ENCODE assay signal across 27 cellular contexts in the genomic region with DNA sequence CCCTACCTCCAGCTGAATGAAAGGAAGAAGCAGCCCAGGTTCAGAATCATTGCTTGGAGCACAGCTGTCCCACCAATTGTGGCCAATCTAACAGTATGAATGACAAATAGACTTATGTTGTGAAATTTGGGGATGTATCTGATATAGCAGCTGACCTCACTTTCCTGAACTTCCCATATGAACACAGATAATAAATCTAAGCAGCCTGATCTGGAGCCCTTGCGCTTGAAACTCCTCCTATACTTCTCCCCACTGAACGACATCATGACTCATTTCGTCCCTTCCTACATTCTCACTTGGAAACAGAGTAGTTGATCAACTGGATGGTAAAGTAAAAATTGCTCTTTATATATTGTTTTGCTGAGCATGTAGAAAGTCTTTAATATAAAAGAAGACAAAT. TPM values are rescaled to one million over a fixed set of nuclear protein-coding genes. Genes with fewer than 3 reads are reported as not detected.
"Had no signal": no experiment of that assay in that cellular context is flagged by ENCODE, and none has a peak within 500 bp of the region (broad histone marks: within the 10 kb centered on the region; RNA-seq: fewer than 3 reads in every experiment).

No MANE protein-coding gene starts in this region.

- H3K36me3 ChIP-seq: gastrocnemius medialis, heart right ventricle, neutrophil, right atrium auricular region, sigmoid colon, suprapubic skin, thyroid gland, uterus had no signal

- H3K27ac ChIP-seq: gastrocnemius medialis, heart right ventricle, neutrophil, psoas muscle, right atrium auricular region, sigmoid colon, skin epidermis, suprapubic skin, thyroid gland, uterus had no signal

- H3K9me3 ChIP-seq: gastrocnemius medialis, heart right ventricle, mucosa of descending colon, neutrophil, psoas muscle, right atrium auricular region, sigmoid colon, suprapubic skin, thyroid gland, uterus had no signal

- DNase-seq: cortex of kidney; effector memory CD4-positive, alpha-beta T cell; gastrocnemius medialis; heart right ventricle; hypothalamus; kidney glomerular epithelial cell; mammary epithelial cell; mucosa of descending colon; naive thymus-derived CD8-positive, alpha-beta T cell; psoas muscle; sigmoid colon; stimulated activated CD4-positive, alpha-beta T cell treated with anti-CD3 and anti-CD28 coated beads, Interleukin-2, amount 100 ng/mL, for 48 hours; stimulated activated naive CD8-positive, alpha-beta T cell treated with anti-CD3 and anti-CD28 coated beads, Interleukin-15, Interleukin-2, amounts not matched to agents 100 U/mL and 50 U/mL, for 24 hours; thyroid gland; uterus had no signal

- H3K27me3 ChIP-seq: gastrocnemius medialis, neutrophil, right atrium auricular region, sigmoid colon, suprapubic skin, thyroid gland, uterus had no signal

- ATAC-seq: esophagus mucosa; gastrocnemius medialis; heart right ventricle; mucosa of descending colon; naive thymus-derived CD8-positive, alpha-beta T cell; psoas muscle; stimulated activated naive CD8-positive, alpha-beta T cell treated with anti-CD3 and anti-CD28 coated beads, Interleukin-15, Interleukin-2, amounts not matched to agents 100 U/mL and 50 U/mL, for 24 hours had no signal

- FAIRE-seq: endometrium, islet of Langerhans had no signal

- H3K4me3 ChIP-seq: gastrocnemius medialis, heart right ventricle, mucosa of descending colon, psoas muscle, right atrium auricular region, sigmoid colon, skin epidermis, suprapubic skin, thyroid gland, uterus had no signal

- H3K4me1 ChIP-seq: psoas muscle, right atrium auricular region, uterus had no signal

RNA-seq across cellular contexts. Expression of a gene that starts 24.2 kb away (rescaled TPM):
- total RNA-seq: esophagus mucosa; fibroblast of lung; fibroblast of villous mesenchyme; gastrocnemius medialis; heart right ventricle; liver; mammary epithelial cell; mucosa of descending colon; naive thymus-derived CD8-positive, alpha-beta T cell; osteoblast; psoas muscle; right atrium auricular region; sigmoid colon; suprapubic skin; thyroid gland; uterus had no signal
- polyA plus RNA-seq: fibroblast of lung; heart right ventricle; liver; mammary epithelial cell; naive thymus-derived CD8-positive, alpha-beta T cell; neural cell; psoas muscle; sigmoid colon had no signal
